ENCODE assay signal across 8 cellular contexts in the genomic region with DNA sequence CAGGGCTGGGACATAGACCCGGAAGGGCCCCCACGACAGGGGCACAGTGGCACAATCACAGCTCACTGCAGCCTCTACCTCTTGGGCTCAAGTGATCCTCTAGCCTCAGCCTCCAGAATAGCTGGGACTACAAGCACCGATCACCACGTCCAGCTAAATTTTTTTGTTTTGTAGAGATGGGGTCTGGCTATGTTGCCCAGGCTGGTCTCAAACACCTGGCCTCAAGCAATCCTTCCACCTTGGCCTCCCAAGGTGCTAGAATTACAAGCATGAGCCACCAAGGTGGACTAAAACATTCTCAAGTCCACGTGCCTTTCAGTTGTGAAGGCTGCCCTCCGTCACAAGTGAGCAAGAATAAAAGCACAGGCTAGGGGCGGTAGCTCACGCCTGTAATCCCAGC.
"Had no signal": no experiment of that assay in that cellular context is flagged by ENCODE, and none has a peak within 500 bp of the region (broad histone marks: within the 10 kb centered on the region; RNA-seq: fewer than 3 reads in every experiment).

No MANE protein-coding gene starts in this region.

- H2AFZ ChIP-seq: GM23248 had no signal

- H3K9ac ChIP-seq: GM23248 had no signal

- H3K27me3 Mint-ChIP-seq: IgD-negative memory B cell had no signal

- H3K27ac ChIP-seq: GM23248 had no signal

- H3K27ac Mint-ChIP-seq: IgD-negative memory B cell had no signal

- FAIRE-seq: HTR-8/SVneo had no signal

- DNase-seq: GM23248, GOT3, H7, KG1 had no signal

- H3K4me3 Mint-ChIP-seq: IgD-negative memory B cell had no signal

- H3K4me1 ChIP-seq: HAP-1 had no signal

- ATAC-seq: HCT116 had no signal

- H3K4me3 ChIP-seq: GM23248, HAP-1 had no signal

- H3K36me3 ChIP-seq: HAP-1 had no signal
